2 cellular contexts compared by ENCODE assay signal in genomic region chr16:17177968-17178880, GRCh38.
TF ChIP-seq lines count a peak whose summit lies in the region.

No MANE protein-coding gene starts in this region.

TF ChIP-seq in A549, 52 proteins besides CTCF, POLR2A, EP300 and RAD21 (continued from another document):
- TF ChIP-seq, protein P1, sequence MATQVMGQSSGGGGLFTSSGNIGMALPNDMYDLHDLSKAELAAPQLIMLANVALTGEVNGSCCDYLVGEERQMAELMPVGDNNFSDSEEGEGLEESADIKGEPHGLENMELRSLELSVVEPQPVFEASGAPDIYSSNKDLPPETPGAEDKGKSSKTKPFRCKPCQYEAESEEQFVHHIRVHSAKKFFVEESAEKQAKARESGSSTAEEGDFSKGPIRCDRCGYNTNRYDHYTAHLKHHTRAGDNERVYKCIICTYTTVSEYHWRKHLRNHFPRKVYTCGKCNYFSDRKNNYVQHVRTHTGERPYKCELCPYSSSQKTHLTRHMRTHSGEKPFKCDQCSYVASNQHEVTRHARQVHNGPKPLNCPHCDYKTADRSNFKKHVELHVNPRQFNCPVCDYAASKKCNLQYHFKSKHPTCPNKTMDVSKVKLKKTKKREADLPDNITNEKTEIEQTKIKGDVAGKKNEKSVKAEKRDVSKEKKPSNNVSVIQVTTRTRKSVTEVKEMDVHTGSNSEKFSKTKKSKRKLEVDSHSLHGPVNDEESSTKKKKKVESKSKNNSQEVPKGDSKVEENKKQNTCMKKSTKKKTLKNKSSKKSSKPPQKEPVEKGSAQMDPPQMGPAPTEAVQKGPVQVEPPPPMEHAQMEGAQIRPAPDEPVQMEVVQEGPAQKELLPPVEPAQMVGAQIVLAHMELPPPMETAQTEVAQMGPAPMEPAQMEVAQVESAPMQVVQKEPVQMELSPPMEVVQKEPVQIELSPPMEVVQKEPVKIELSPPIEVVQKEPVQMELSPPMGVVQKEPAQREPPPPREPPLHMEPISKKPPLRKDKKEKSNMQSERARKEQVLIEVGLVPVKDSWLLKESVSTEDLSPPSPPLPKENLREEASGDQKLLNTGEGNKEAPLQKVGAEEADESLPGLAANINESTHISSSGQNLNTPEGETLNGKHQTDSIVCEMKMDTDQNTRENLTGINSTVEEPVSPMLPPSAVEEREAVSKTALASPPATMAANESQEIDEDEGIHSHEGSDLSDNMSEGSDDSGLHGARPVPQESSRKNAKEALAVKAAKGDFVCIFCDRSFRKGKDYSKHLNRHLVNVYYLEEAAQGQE (IDR thresholded peaks at IDR 0.05), result peak; percentile 70; the same call in 1 of the 2 replicates

TF ChIP-seq in HEK293, 187 proteins besides CTCF, POLR2A, EP300 and RAD21 (continued from another document):
- no peak for TF ChIP-seq HIC1 (tag by site-specific recombination; IDR thresholded peaks at IDR 0.05)
